ENCODE assay signal across 12 cellular contexts in genomic region chr20:19047040-19047950, GRCh38.
DNase-seq lines count a peak whose midpoint lies in the region; ATAC-seq and TF ChIP-seq lines count a peak whose summit lies in the region.
"Had no signal": no experiment of that assay in that cellular context is flagged by ENCODE, and none has a peak within 500 bp of the region (broad histone marks: within the 10 kb centered on the region; RNA-seq: fewer than 3 reads in every experiment).

No MANE protein-coding gene starts in this region.

- BruUV-seq in PC-9 (replicated peaks; lab: Mats Ljungman, UMichigan) = no TSS peak

- H3K4me3 Mint-ChIP-seq in activated CD8-positive, alpha-beta T cell treated with anti-CD3 and anti-CD28 coated beads for 36 hours = no peak overlapping the region
- H3K4me3 Mint-ChIP-seq: activated naive CD8-positive, alpha-beta T cell treated with anti-CD3 and anti-CD28 coated beads for 36 hours; stimulated activated effector memory CD8-positive, alpha-beta T cell treated with anti-CD3 and anti-CD28 coated beads, Interleukin-12 subunit alpha, Interleukin-12 subunit beta, amount 100 ng/mL, for 72 hours had no signal

- H3K27ac ChIP-seq in GM23248 (no peak overlapping the region), PC-9 (peak overlapping the region; percentile 71), heart right ventricle (peak overlapping the region in 5 of 10 donors; percentile 6 to 85 (median 72)), osteoblast (ENCODE audit: low read depth, low read length) (no peak overlapping the region)
- H3K27ac ChIP-seq: neutrophil had no signal

- H4K20me1 ChIP-seq in GM23248 (ENCODE audit: insufficient read depth) (no peaks in the 10 kb centered on the region), PC-9 (ENCODE audit: insufficient read depth) (no peaks in the 10 kb centered on the region), osteoblast (ENCODE audit: insufficient read depth, low read length) (no peaks in the 10 kb centered on the region)

- CTCF ChIA-PET in PC-9 (lab: Charles Lee) = no interaction called here
- CTCF ChIA-PET in activated CD8-positive, alpha-beta T cell treated with anti-CD3 and anti-CD28 coated beads for 36 hours (lab: Charles Lee) = no interaction called here

- TF ChIP-seq CTCF in PC-9 (conservative IDR thresholded peaks at IDR 0.05) (no peak), heart right ventricle (IDR thresholded peaks at IDR 0.05) (no peak), osteoblast (IDR thresholded peaks at IDR 0.05; ENCODE audit: extremely low read depth, low read depth, low read length) (no peak)
- no peak for TF ChIP-seq CTCF in activated CD8-positive, alpha-beta T cell treated with anti-CD3 and anti-CD28 coated beads for 36 hours (IDR thresholded peaks at IDR 0.05)

- no peaks in the 10 kb centered on the region for H3K9me3 ChIP-seq in GM23248 (ENCODE audit: low read depth)
- H3K9me3 ChIP-seq in PC-9 (ENCODE audit: insufficient read depth, low read depth) = no peaks in the 10 kb centered on the region; the same call in 1 of the 2 replicates
- no peaks in the 10 kb centered on the region for H3K9me3 ChIP-seq in heart right ventricle
- no peaks in the 10 kb centered on the region for H3K9me3 ChIP-seq in osteoblast (ENCODE audit: low read depth, low read length)
- H3K9me3 ChIP-seq: neutrophil had no signal

- no peaks in the 10 kb centered on the region for H3K36me3 Mint-ChIP-seq in activated CD8-positive, alpha-beta T cell treated with anti-CD3 and anti-CD28 coated beads for 36 hours (ENCODE audit: low read depth)
- H3K36me3 Mint-ChIP-seq: activated naive CD8-positive, alpha-beta T cell treated with anti-CD3 and anti-CD28 coated beads for 36 hours; stimulated activated effector memory CD8-positive, alpha-beta T cell treated with anti-CD3 and anti-CD28 coated beads, Interleukin-12 subunit alpha, Interleukin-12 subunit beta, amount 100 ng/mL, for 72 hours had no signal

- intact Hi-C loops in PC-9 (cut with micrococcal nuclease; ENCODE audit: unreplicated experiment) = no loop called here
- intact Hi-C loops in heart right ventricle (cut with DNase I) = no loop called here
- intact Hi-C loops in activated CD8-positive, alpha-beta T cell treated with anti-CD3 and anti-CD28 coated beads for 36 hours (cut with micrococcal nuclease) = no loop called here

- in situ Hi-C loops in GM23248 (cut with MboI) = no loop called here

- H3K9ac ChIP-seq in GM23248 = no peak overlapping the region

- no peak overlapping the region for H3K27ac Mint-ChIP-seq in activated CD8-positive, alpha-beta T cell treated with anti-CD3 and anti-CD28 coated beads for 36 hours
- H3K27ac Mint-ChIP-seq: activated naive CD8-positive, alpha-beta T cell treated with anti-CD3 and anti-CD28 coated beads for 36 hours; stimulated activated effector memory CD8-positive, alpha-beta T cell treated with anti-CD3 and anti-CD28 coated beads, Interleukin-12 subunit alpha, Interleukin-12 subunit beta, amount 100 ng/mL, for 72 hours had no signal

- POLR2A ChIA-PET in PC-9 (lab: Charles Lee; ENCODE audit: unreplicated experiment) = no interaction called here
- POLR2A ChIA-PET in activated CD8-positive, alpha-beta T cell treated with anti-CD3 and anti-CD28 coated beads for 36 hours (lab: Charles Lee) = no interaction called here

- no peaks in the 10 kb centered on the region for H3K9me3 Mint-ChIP-seq in activated CD8-positive, alpha-beta T cell treated with anti-CD3 and anti-CD28 coated beads for 36 hours
- H3K9me3 Mint-ChIP-seq: activated naive CD8-positive, alpha-beta T cell treated with anti-CD3 and anti-CD28 coated beads for 36 hours; stimulated activated effector memory CD8-positive, alpha-beta T cell treated with anti-CD3 and anti-CD28 coated beads, Interleukin-12 subunit alpha, Interleukin-12 subunit beta, amount 100 ng/mL, for 72 hours had no signal

- no peak overlapping the region for H3K4me3 ChIP-seq in GM23248
- H3K4me3 ChIP-seq in PC-9 = peak overlapping the region; percentile 42
- no peak overlapping the region for H3K4me3 ChIP-seq in heart right ventricle
- no peak overlapping the region for H3K4me3 ChIP-seq in osteoblast (ENCODE audit: insufficient read depth, low read length)

- H3K79me2 ChIP-seq in GM23248 (ENCODE audit: insufficient read depth) = no peaks in the 10 kb centered on the region
- no peaks in the 10 kb centered on the region for H3K79me2 ChIP-seq in PC-9 (ENCODE audit: low read depth)
- no peaks in the 10 kb centered on the region for H3K79me2 ChIP-seq in osteoblast (ENCODE audit: insufficient read depth, low read length)

- no peaks in the 10 kb centered on the region for H3K27me3 Mint-ChIP-seq in activated CD8-positive, alpha-beta T cell treated with anti-CD3 and anti-CD28 coated beads for 36 hours

- no peak overlapping the region for H3K4me2 ChIP-seq in GM23248 (ENCODE audit: unreplicated experiment)
- peak overlapping the region; percentile 70 for H3K4me2 ChIP-seq in PC-9
- H3K4me2 ChIP-seq in osteoblast (ENCODE audit: insufficient read depth, low read length) = no peak overlapping the region

- H3K4me1 ChIP-seq in GM23248 (ENCODE audit: insufficient read depth) = no peaks in the 10 kb centered on the region
- peaks cover 25% of the 10 kb centered on the region for H3K4me1 ChIP-seq in PC-9 (replicated peaks; ENCODE audit: insufficient read depth)
- H3K4me1 ChIP-seq in heart right ventricle = peaks cover 0 to 31% (median 17%) of the 10 kb centered on the region in 9 donors
- no peaks in the 10 kb centered on the region for H3K4me1 ChIP-seq in osteoblast (ENCODE audit: insufficient read depth, low read length)

- H3K4me1 Mint-ChIP-seq in activated CD8-positive, alpha-beta T cell treated with anti-CD3 and anti-CD28 coated beads for 36 hours (ENCODE audit: low read depth) = no peaks in the 10 kb centered on the region
- H3K4me1 Mint-ChIP-seq: activated naive CD8-positive, alpha-beta T cell treated with anti-CD3 and anti-CD28 coated beads for 36 hours; stimulated activated effector memory CD8-positive, alpha-beta T cell treated with anti-CD3 and anti-CD28 coated beads, Interleukin-12 subunit alpha, Interleukin-12 subunit beta, amount 100 ng/mL, for 72 hours had no signal

- ATAC-seq in heart right ventricle = peak; percentile 28 to 76 (median 68)
- ATAC-seq in activated CD8-positive, alpha-beta T cell treated with anti-CD3 and anti-CD28 coated beads for 36 hours = no peak
- ATAC-seq in GM19452 (IDR thresholded peaks at IDR 0.05; ENCODE audit: unreplicated experiment) = no peak
- ATAC-seq: stimulated activated effector memory CD8-positive, alpha-beta T cell treated with anti-CD3 and anti-CD28 coated beads, Interleukin-12 subunit alpha, Interleukin-12 subunit beta, amount 100 ng/mL, for 72 hours had no signal

- H3K27me3 ChIP-seq in GM23248 (replicated peaks; ENCODE audit: insufficient read depth) (no peaks in the 10 kb centered on the region), PC-9 (ENCODE audit: insufficient read depth, low read depth) (no peaks in the 10 kb centered on the region), heart right ventricle (no peaks in the 10 kb centered on the region), osteoblast (ENCODE audit: insufficient read depth, low read length) (no peaks in the 10 kb centered on the region)

- no peak overlapping the region for H2AFZ ChIP-seq in GM23248
- H2AFZ ChIP-seq in PC-9 = peak overlapping the region; percentile 74
- no peak overlapping the region for H2AFZ ChIP-seq in osteoblast (ENCODE audit: low read length)

- H3K36me3 ChIP-seq in GM23248 (ENCODE audit: low read depth) (no peaks in the 10 kb centered on the region), PC-9 (ENCODE audit: low read depth) (no peaks in the 10 kb centered on the region), heart right ventricle (no peaks in the 10 kb centered on the region), osteoblast (ENCODE audit: insufficient read depth, low read length) (no peaks in the 10 kb centered on the region)
- H3K36me3 ChIP-seq: neutrophil had no signal

- DNase-seq in GM23248 = peak; percentile 24
- peak; percentile 36 to 92 for DNase-seq in PC-9
- peak; percentile 34 to 40 for DNase-seq in heart right ventricle
- peak; percentile 3 for DNase-seq in renal cortical epithelial cell (ENCODE audit: low read depth)
- DNase-seq in NCI-H187 (lab: John Stamatoyannopoulos, UW) = no peak
- DNase-seq in activated CD8-positive, alpha-beta T cell treated with anti-CD3 and anti-CD28 coated beads for 36 hours = no peak
- DNase-seq in osteoblast (ENCODE audit: insufficient read length, low spot score, missing footprints) = no peak
- DNase-seq: activated naive CD8-positive, alpha-beta T cell treated with anti-CD3 and anti-CD28 coated beads for 36 hours; NCI-H2107 had no signal

- H3K9me2 ChIP-seq in GM23248 (ENCODE audit: insufficient read depth) (no peaks in the 10 kb centered on the region), PC-9 (ENCODE audit: insufficient read depth) (no peaks in the 10 kb centered on the region; the same call in 1 of the 2 replicates)

- H3F3A ChIP-seq in GM23248 (ENCODE audit: insufficient read depth) (no peaks in the 10 kb centered on the region), PC-9 (ENCODE audit: insufficient read depth, low read depth) (no peaks in the 10 kb centered on the region)

- 24 to 26% methylated on average over 9 of the region's 9 CpGs for WGBS in GM23248 (ENCODE audit: low coverage in 1 of 2, low lambda C conversion rate in 2 of 2, missing lambda C conversion rate in 2 of 2), 2 experiments
- whole genome bisulfite sequencing in heart right ventricle, 2 donors = 65 to 71% methylated on average over 9 of the region's 9 CpGs

Comparison
In these comparisons a context has a peak if more than half of its experiments do, and no peak if none do; other contexts are left out.
1. DNase-seq: peak in GM23248 (single experiment), PC-9 (2 of 2), heart right ventricle (2 of 2) and renal cortical epithelial cell (single experiment); none in NCI-H187 (0 of 2), activated CD8-positive, alpha-beta T cell treated with anti-CD3 and anti-CD28 coated beads for 36 hours (single experiment) and osteoblast (single experiment).
2. ATAC-seq: peak in heart right ventricle (8 of 8); none in activated CD8-positive, alpha-beta T cell treated with anti-CD3 and anti-CD28 coated beads for 36 hours (single experiment) and GM19452 (single experiment).